ENCODE assay signal across 23 cellular contexts in genomic region chr11:78613053-78613813, GRCh38. TPM values are rescaled to one million over a fixed set of nuclear protein-coding genes. Genes with fewer than 3 reads are reported as not detected.
DNase-seq lines count a peak whose midpoint lies in the region; ATAC-seq, FAIRE-seq and TF ChIP-seq lines count a peak whose summit lies in the region.
"Had no signal": no experiment of that assay in that cellular context is flagged by ENCODE, and none has a peak within 500 bp of the region (broad histone marks: within the 10 kb centered on the region; RNA-seq: fewer than 3 reads in every experiment).

No MANE protein-coding gene starts in this region.

- no peak overlapping the region for H2BK15ac ChIP-seq in mesendoderm (replicated peaks; ENCODE audit: low read depth)

- H3K4ac ChIP-seq in mesendoderm (ENCODE audit: low read depth, low read length): no peak overlapping the region

- H3K36me3 Mint-ChIP-seq in GM23338 (ENCODE audit: low read depth): no peaks in the 10 kb centered on the region
- H3K36me3 Mint-ChIP-seq: CD8-positive, alpha-beta T cell had no signal

- peaks cover 16% of the 10 kb centered on the region; the same call in 1 of the 2 replicates for H3K9me2 ChIP-seq in GM23338 (ENCODE audit: insufficient read depth)

- no peak overlapping the region for H2BK120ac ChIP-seq in mesendoderm (ENCODE audit: low read depth, low read length)

- H3K79me2 ChIP-seq in GM23338 (replicated peaks; ENCODE audit: insufficient read depth): no peaks in the 10 kb centered on the region
- H3K79me2 ChIP-seq in mesendoderm (ENCODE audit: control insufficient read depth, insufficient read depth, low read length): no peaks in the 10 kb centered on the region

- H3F3A ChIP-seq in GM23338 (replicated peaks; ENCODE audit: low read depth): no peaks in the 10 kb centered on the region

- WGBS in mesendoderm (ENCODE audit: extremely low coverage, insufficient coverage, low lambda C conversion rate): no CpG with 5 or more reads among the region's 7 CpGs

- no peaks in the 10 kb centered on the region for H4K20me1 ChIP-seq in GM23338 (replicated peaks; ENCODE audit: insufficient read depth)
- H4K20me1 ChIP-seq: BLaER1 treated with 17β-estradiol and CSF1 and Interleukin-3, amounts not matched to agents 10 nM and 100 nM had no signal

- no peaks in the 10 kb centered on the region for H3K4me1 ChIP-seq in GM23338 (ENCODE audit: insufficient read depth)
- H3K4me1 ChIP-seq in mesendoderm (ENCODE audit: control insufficient read depth, low read depth, low read length): peaks cover 1% of the 10 kb centered on the region

- no peak overlapping the region for H3K9ac ChIP-seq in mesendoderm (ENCODE audit: low read length)
- H3K9ac ChIP-seq: BLaER1 treated with 17β-estradiol and CSF1 and Interleukin-3, amounts not matched to agents 10 nM and 100 nM had no signal

- H3K79me1 ChIP-seq in mesendoderm (ENCODE audit: low read length): no peaks in the 10 kb centered on the region

- FAIRE-seq in urothelium cell line (lab: Jason Lieb, UNC): peak; percentile 70
- FAIRE-seq: A204.1, GM12878, GM12892, GM18507 had no signal

- H2AK5ac ChIP-seq in mesendoderm (ENCODE audit: low read length): no peak overlapping the region

- no peak overlapping the region for H2BK5ac ChIP-seq in mesendoderm (ENCODE audit: low read length)

- H3K18ac ChIP-seq in mesendoderm (ENCODE audit: low read length): no peak overlapping the region

- peaks cover 2% of the 10 kb centered on the region for H3K27me3 Mint-ChIP-seq in GM23338 (ENCODE audit: insufficient read depth, low read depth, poor library complexity)

- H3K27me3 ChIP-seq in GM23338 (ENCODE audit: insufficient read depth): no peaks in the 10 kb centered on the region
- no peaks in the 10 kb centered on the region for H3K27me3 ChIP-seq in mesendoderm (ENCODE audit: insufficient read depth, low read length, poor library complexity)
- H3K27me3 ChIP-seq: BLaER1 treated with 17β-estradiol and CSF1 and Interleukin-3, amounts not matched to agents 10 nM and 100 nM had no signal

- H4K8ac ChIP-seq in mesendoderm (ENCODE audit: low read depth, low read length): no peak overlapping the region

- no peaks in the 10 kb centered on the region for H3K9me3 Mint-ChIP-seq in GM23338
- H3K9me3 Mint-ChIP-seq: CD4-positive, alpha-beta T cell; CD8-positive, alpha-beta T cell had no signal

- H2AFZ ChIP-seq in GM23338: no peak overlapping the region

- H3K27ac ChIP-seq in GM23338 (ENCODE audit: low read depth): no peak overlapping the region
- H3K27ac ChIP-seq in mesendoderm (ENCODE audit: low read depth, low read length): no peak overlapping the region
- H3K27ac ChIP-seq: C4-2B had no signal

- no peak overlapping the region for H3K23ac ChIP-seq in mesendoderm (ENCODE audit: low read length)

- H3K4me3 ChIP-seq in GM23338 (no peak overlapping the region), mesendoderm (ENCODE audit: low read length) (no peak overlapping the region)
- H3K4me3 ChIP-seq: BLaER1 treated with 17β-estradiol and CSF1 and Interleukin-3, amounts not matched to agents 10 nM and 100 nM; GM12878 had no signal

- H3K4me2 ChIP-seq in GM23338 (no peak overlapping the region), mesendoderm (ENCODE audit: low read length) (no peak overlapping the region)

- H3K36me3 ChIP-seq in GM23338 (ENCODE audit: insufficient read depth) (no peaks in the 10 kb centered on the region), mesendoderm (ENCODE audit: control insufficient read depth, insufficient read depth, low read length) (no peaks in the 10 kb centered on the region)
- H3K36me3 ChIP-seq: BLaER1 treated with 17β-estradiol and CSF1 and Interleukin-3, amounts not matched to agents 10 nM and 100 nM had no signal

- peak; percentile 22 for DNase-seq in GM23338 (ENCODE audit: low spot score)
- peak; percentile 48 for DNase-seq in mesendoderm
- no peak for DNase-seq in urothelium cell line (ENCODE audit: low spot score)
- no peak for DNase-seq in OCI-M2 (lab: John Stamatoyannopoulos, UW; ENCODE audit: unreplicated experiment)
- DNase-seq in NCI-H187 (lab: John Stamatoyannopoulos, UW): no peak
- DNase-seq: 8988T; ACHN; CD4-positive, alpha-beta T cell; CD8-positive, alpha-beta T cell; DMS 273 treated with DMSO at 0.1 percent for 48 hours; DMS153; DMS53; DMS79; DND-41; EL; GDM1 had no signal

- ATAC-seq in GM23338 (no peak), HG02852 (IDR thresholded peaks at IDR 0.05; ENCODE audit: unreplicated experiment) (no peak)
- ATAC-seq: CD8-positive, alpha-beta T cell; GM12878 had no signal

- H3K56ac ChIP-seq in mesendoderm (ENCODE audit: low read length): no peak overlapping the region

- no peak for TF ChIP-seq CTCF in GM23338 (conservative IDR thresholded peaks at IDR 0.05; ENCODE audit: low read depth in 2 of 2)

- no peak overlapping the region for H3K4me3 Mint-ChIP-seq in GM23338
- H3K4me3 Mint-ChIP-seq: CD4-positive, alpha-beta T cell; CD8-positive, alpha-beta T cell had no signal

- no peak overlapping the region for H3K27ac Mint-ChIP-seq in GM23338
- H3K27ac Mint-ChIP-seq: CD4-positive, alpha-beta T cell; CD8-positive, alpha-beta T cell had no signal

- no peaks in the 10 kb centered on the region for H3K4me1 Mint-ChIP-seq in GM23338

- H4K5ac ChIP-seq in mesendoderm (ENCODE audit: low read length): no peak overlapping the region

TF ChIP-seq in GM23338, 12 proteins besides CTCF, POLR2A, EP300 and RAD21 (continues in another document):
- TF ChIP-seq ZNF462 (CRISPR knock-in tag; IDR thresholded peaks at IDR 0.05) (no peak), ZNF114 (CRISPR knock-in tag; IDR thresholded peaks at IDR 0.05) (no peak), ZNF331 (CRISPR knock-in tag; IDR thresholded peaks at IDR 0.05; ENCODE audit: low read depth) (no peak)

RNA-seq across cellular contexts. Expression of gene NARS2, which starts 38.6 kb away (rescaled TPM):
- 40.9 and 45.7 TPM in 2 replicates for total RNA-seq in GM23338 (2014; rRNA removed; shearing (Covaris generic))
- polyA plus RNA-seq in GM23338 (2016; fragmentation: Nextera tagmentation; extraction: Ambion mirVana): 50.9 and 62.0 TPM in 2 replicates
- 32.7 TPM for polyA plus RNA-seq in mesendoderm (2013, experiment 1 of 2)
- 31.4 TPM for polyA plus RNA-seq in mesendoderm (2013, experiment 2 of 2)

Comparison
In these comparisons a context has a peak if more than half of its experiments do, and no peak if none do; other contexts are left out.
1. DNase-seq: peak in GM23338 (single experiment) and mesendoderm (single experiment); none in urothelium cell line (single experiment), OCI-M2 (single experiment) and NCI-H187 (0 of 2).